Comparison of ENCODE assay signal across 8 cellular contexts in genomic region chr20:48920527-48921167, GRCh38. TPM values are rescaled to one million over a fixed set of nuclear protein-coding genes. Genes with fewer than 3 reads are reported as not detected.
DNase-seq lines count a peak whose midpoint lies in the region; ATAC-seq, FAIRE-seq and TF ChIP-seq lines count a peak whose summit lies in the region.

No MANE protein-coding gene starts in this region.

- H3K27ac ChIP-seq in BLaER1 treated with 17β-estradiol and CSF1 and Interleukin-3, amounts not matched to agents 10 nM and 100 nM, result peak overlapping the region; percentile 93 to 99 (median 97)
- H3K27ac ChIP-seq in OCI-LY3 (ENCODE audit: low read length), result peak overlapping the region; percentile 57

- ATAC-seq in GM18870 (IDR thresholded peaks at IDR 0.05; ENCODE audit: unreplicated experiment), result no peak

- H3K4me2 ChIP-seq in BLaER1 treated with 17β-estradiol and CSF1 and Interleukin-3, amounts not matched to agents 10 nM and 100 nM, result peak overlapping the region; percentile 74 to 98 (median 94)
- peak overlapping the region; percentile 69 for H3K4me2 ChIP-seq in OCI-LY3 (ENCODE audit: low read length)

- intact Hi-C loops in posterior vena cava (cut with DNase I), result loop anchor here in 1 of 2 donors (10.0 kb wide), 1 partner anchor 1554 kb away; no protein-coding TSS in a partner anchor

- no peaks in the 10 kb centered on the region for H3K9me3 ChIP-seq in BLaER1 treated with 17β-estradiol and CSF1 and Interleukin-3, amounts not matched to agents 10 nM and 100 nM (replicated peaks in 1 of 11)
- H3K9me3 ChIP-seq in OCI-LY3 (ENCODE audit: insufficient read depth, low read length) (no peaks in the 10 kb centered on the region), endocrine pancreas (ENCODE audit: control insufficient read depth, low read length) (no peaks in the 10 kb centered on the region), neuron (ENCODE audit: low read length) (no peaks in the 10 kb centered on the region)

- peaks cover 38% of the 10 kb centered on the region for H3K79me2 ChIP-seq in OCI-LY3 (ENCODE audit: low read length)

- TF ChIP-seq POLR2A in H54 (IDR thresholded peaks at IDR 0.05; ENCODE audit: low read depth, low read length), result no peak

- FAIRE-seq in H54 (lab: Jason Lieb, UNC), result no peak

- H3K36me3 ChIP-seq in BLaER1 treated with 17β-estradiol and CSF1 and Interleukin-3, amounts not matched to agents 10 nM and 100 nM, result no peaks in the 10 kb centered on the region
- H3K36me3 ChIP-seq in OCI-LY3 (replicated peaks; ENCODE audit: low read depth, low read length) (no peaks in the 10 kb centered on the region), endocrine pancreas (ENCODE audit: control insufficient read depth, insufficient read depth, low read length) (no peaks in the 10 kb centered on the region), neuron (ENCODE audit: insufficient read depth, low read length) (no peaks in the 10 kb centered on the region)

- peak overlapping the region; percentile 77 to 97 (median 91) for H3K4me3 ChIP-seq in BLaER1 treated with 17β-estradiol and CSF1 and Interleukin-3, amounts not matched to agents 10 nM and 100 nM
- H3K4me3 ChIP-seq in OCI-LY3 (ENCODE audit: low read length) (peak overlapping the region; percentile 83), endocrine pancreas (ENCODE audit: control insufficient read depth, insufficient read depth, low read length) (peak overlapping the region; percentile 80), neuron (ENCODE audit: low read length) (peak overlapping the region; percentile 55)

- H3K9ac ChIP-seq in BLaER1 treated with 17β-estradiol and CSF1 and Interleukin-3, amounts not matched to agents 10 nM and 100 nM, result peak overlapping the region; percentile 95 to 99 (median 98)
- H3K9ac ChIP-seq in OCI-LY3 (ENCODE audit: low read length) (peak overlapping the region; percentile 81), endocrine pancreas (ENCODE audit: control insufficient read depth, insufficient read depth, low read length) (peak overlapping the region; percentile 42)

- H3K4me1 ChIP-seq in BLaER1 treated with 17β-estradiol and CSF1 and Interleukin-3, amounts not matched to agents 10 nM and 100 nM, result peaks cover 45 to 51% (median 47%) of the 10 kb centered on the region in 10 experiments
- H3K4me1 ChIP-seq in OCI-LY3 (ENCODE audit: low read length) (peaks cover 38% of the 10 kb centered on the region), endocrine pancreas (ENCODE audit: control insufficient read depth, insufficient read depth, low read length) (peaks cover 11% of the 10 kb centered on the region), neuron (ENCODE audit: insufficient read depth, low read length) (peaks cover 18% of the 10 kb centered on the region)

- no peak for TF ChIP-seq CTCF in OCI-LY3 (IDR thresholded peaks at IDR 0.05; ENCODE audit: low read depth, low read length)

- DNase-seq in H54 (ENCODE audit: insufficient read length, low spot score) (no peak), middle frontal gyrus (ENCODE audit: extremely low spot score, low spot score) (no peak), posterior vena cava (ENCODE audit: low spot score) (no peak)

- peaks cover 11 to 34% (median 29%) of the 10 kb centered on the region in 11 experiments; a peak in 18 of 22 replicates for H4K20me1 ChIP-seq in BLaER1 treated with 17β-estradiol and CSF1 and Interleukin-3, amounts not matched to agents 10 nM and 100 nM
- H4K20me1 ChIP-seq in OCI-LY3 (ENCODE audit: insufficient read depth, low read length), result no peaks in the 10 kb centered on the region

- H2AFZ ChIP-seq in OCI-LY3 (ENCODE audit: low read depth, low read length), result no peak overlapping the region
- H2AFZ ChIP-seq in neuron (ENCODE audit: low read depth, low read length), result peak overlapping the region; percentile 39

- H3K27me3 ChIP-seq in BLaER1 treated with 17β-estradiol and CSF1 and Interleukin-3, amounts not matched to agents 10 nM and 100 nM, result no peaks in the 10 kb centered on the region
- H3K27me3 ChIP-seq in OCI-LY3 (ENCODE audit: low read depth, low read length), result no peaks in the 10 kb centered on the region
- no peaks in the 10 kb centered on the region for H3K27me3 ChIP-seq in endocrine pancreas (ENCODE audit: control insufficient read depth, insufficient read depth, low read length)
- no peaks in the 10 kb centered on the region for H3K27me3 ChIP-seq in neuron (ENCODE audit: insufficient read depth, low read length)

RNA-seq across cellular contexts. Expression of gene ARFGEF2, which starts 0.9 kb away (rescaled TPM):
- total RNA-seq in posterior vena cava, result 10 to 100 TPM; 23.2 to 27.5 TPM

Comparison
In these comparisons a context has a peak if more than half of its experiments do, and no peak if none do; other contexts are left out.
1. H3K9ac ChIP-seq: peak in every context shown above with its lines; median percentile 98 in BLaER1 treated with 17β-estradiol and CSF1 and Interleukin-3, amounts not matched to agents 10 nM and 100 nM; 81 in OCI-LY3; 42 in endocrine pancreas.